ENCODE assay signal across 1 cellular context in the genomic region with DNA sequence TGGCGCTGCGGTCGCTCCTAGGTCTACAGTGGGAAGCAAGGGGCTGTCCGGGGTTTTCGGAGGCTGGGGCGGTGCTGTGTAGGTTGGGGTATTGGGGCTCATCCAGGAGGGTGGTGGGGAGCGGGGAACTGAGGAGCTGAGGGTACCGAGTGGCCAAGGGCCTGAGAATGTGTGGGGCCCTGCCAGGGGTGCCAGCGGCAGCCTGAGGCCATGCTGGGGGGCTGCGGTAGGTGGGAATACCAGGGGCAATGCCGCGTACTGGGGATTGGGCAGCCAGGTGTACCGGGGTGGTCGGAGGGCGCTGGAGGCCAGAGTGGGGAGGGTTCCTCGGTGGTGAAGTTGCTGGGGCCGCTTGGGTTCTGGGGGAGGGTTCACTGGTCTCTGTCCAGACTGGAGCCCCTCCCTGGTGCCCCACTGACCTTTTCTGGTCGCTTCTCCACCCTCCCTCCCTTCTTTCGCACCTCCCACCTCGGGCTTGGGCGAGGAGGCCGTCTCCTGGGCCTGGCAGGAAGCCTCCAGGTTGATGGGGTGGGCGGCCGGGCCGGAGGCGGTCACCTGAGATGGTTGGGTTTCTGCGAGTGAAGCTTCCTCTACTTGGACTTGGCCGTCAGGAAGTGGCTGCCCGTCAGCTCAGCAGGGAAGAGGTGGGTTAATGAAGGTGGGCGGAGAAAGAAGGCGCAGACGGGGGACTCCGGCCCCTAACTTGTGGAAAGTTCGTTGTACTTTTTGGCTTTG.
A peak's percentile ranks its signal among the peaks of the same experiment; 100 is the strongest.
TF ChIP-seq lines count a peak whose summit lies in the region.

No MANE protein-coding gene starts in this region.

TF ChIP-seq in GM12878, 131 proteins besides CTCF, POLR2A, EP300 and RAD21 (continues in another document):
- TF ChIP-seq, protein P1, sequence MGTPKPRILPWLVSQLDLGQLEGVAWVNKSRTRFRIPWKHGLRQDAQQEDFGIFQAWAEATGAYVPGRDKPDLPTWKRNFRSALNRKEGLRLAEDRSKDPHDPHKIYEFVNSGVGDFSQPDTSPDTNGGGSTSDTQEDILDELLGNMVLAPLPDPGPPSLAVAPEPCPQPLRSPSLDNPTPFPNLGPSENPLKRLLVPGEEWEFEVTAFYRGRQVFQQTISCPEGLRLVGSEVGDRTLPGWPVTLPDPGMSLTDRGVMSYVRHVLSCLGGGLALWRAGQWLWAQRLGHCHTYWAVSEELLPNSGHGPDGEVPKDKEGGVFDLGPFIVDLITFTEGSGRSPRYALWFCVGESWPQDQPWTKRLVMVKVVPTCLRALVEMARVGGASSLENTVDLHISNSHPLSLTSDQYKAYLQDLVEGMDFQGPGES (IDR thresholded peaks at IDR 0.05), result no peak
- TF ChIP-seq IKZF2 (IDR thresholded peaks at IDR 0.05) (peak in 1 of 2 experiments; percentile 23; a peak in 2 of 4 replicates), NFIC (IDR thresholded peaks at IDR 0.05; ENCODE audit: low read depth, low read length) (no peak), HDGF (IDR thresholded peaks at IDR 0.05) (no peak), SRF (IDR thresholded peaks at IDR 0.05; ENCODE audit: low read depth in 2 of 2, low read length in 2 of 2) (no peak), RFX5 (IDR thresholded peaks at IDR 0.05; ENCODE audit: low read depth, low read length) (no peak), RELB (IDR thresholded peaks at IDR 0.05; ENCODE audit: low read depth) (peak; percentile 32; the same call in 1 of the 2 replicates), SREBF2 (IDR thresholded peaks at IDR 0.05; ENCODE audit: low read length) (no peak), RELA (IDR thresholded peaks at IDR 0.05; ENCODE audit: borderline replicate concordance, partially characterized antibody) (no peak), NBN (IDR thresholded peaks at IDR 0.05) (no peak), E2F8 (IDR thresholded peaks at IDR 0.05; ENCODE audit: low read depth, partially characterized antibody) (no peak), USF1 (IDR thresholded peaks at IDR 0.05; ENCODE audit: borderline replicate concordance, extremely low read length, insufficient read depth, low read depth, low read length) (no peak), ZNF622 (IDR thresholded peaks at IDR 0.05) (no peak), POLR2AphosphoS5 (IDR thresholded peaks at IDR 0.05; ENCODE audit: low read length) (peak; percentile 70), TAF1 (IDR thresholded peaks at IDR 0.05; ENCODE audit: borderline replicate concordance, low read depth, low read length) (no peak), MLLT1 (IDR thresholded peaks at IDR 0.05) (no peak), MXI1 (IDR thresholded peaks at IDR 0.05; ENCODE audit: low read depth, low read length) (peak; percentile 35; the same call in 1 of the 2 replicates), SIN3A (IDR thresholded peaks at IDR 0.05; ENCODE audit: low read depth, low read length) (0 out of 2 replicates have a peak, but pooled peaks have one; percentile 51), POLR2AphosphoS2 (IDR thresholded peaks at IDR 0.05; ENCODE audit: low read depth, low read length) (no peak), CBFB (IDR thresholded peaks at IDR 0.05; ENCODE audit: low read depth) (no peak), PBX3 (IDR thresholded peaks at IDR 0.05; ENCODE audit: insufficient replicate concordance, low read depth, low read length) (peak; percentile 10), SP1 (IDR thresholded peaks at IDR 0.05; ENCODE audit: low read depth, low read length) (peak; percentile 8), SUPT20H (IDR thresholded peaks at IDR 0.05; ENCODE audit: borderline replicate concordance, control insufficient read depth, low read depth, low read length) (no peak), NR2C2 (IDR thresholded peaks at IDR 0.05; ENCODE audit: borderline replicate concordance, control insufficient read depth, insufficient read length, low read depth) (no peak), SMAD1 (IDR thresholded peaks at IDR 0.05; ENCODE audit: low read depth, partially characterized antibody) (no peak), SMARCA5 (IDR thresholded peaks at IDR 0.05) (no peak), SPI1 (IDR thresholded peaks at IDR 0.05; ENCODE audit: borderline replicate concordance, insufficient read depth, low read depth, low read length) (no peak)
- TF ChIP-seq, protein P2, sequence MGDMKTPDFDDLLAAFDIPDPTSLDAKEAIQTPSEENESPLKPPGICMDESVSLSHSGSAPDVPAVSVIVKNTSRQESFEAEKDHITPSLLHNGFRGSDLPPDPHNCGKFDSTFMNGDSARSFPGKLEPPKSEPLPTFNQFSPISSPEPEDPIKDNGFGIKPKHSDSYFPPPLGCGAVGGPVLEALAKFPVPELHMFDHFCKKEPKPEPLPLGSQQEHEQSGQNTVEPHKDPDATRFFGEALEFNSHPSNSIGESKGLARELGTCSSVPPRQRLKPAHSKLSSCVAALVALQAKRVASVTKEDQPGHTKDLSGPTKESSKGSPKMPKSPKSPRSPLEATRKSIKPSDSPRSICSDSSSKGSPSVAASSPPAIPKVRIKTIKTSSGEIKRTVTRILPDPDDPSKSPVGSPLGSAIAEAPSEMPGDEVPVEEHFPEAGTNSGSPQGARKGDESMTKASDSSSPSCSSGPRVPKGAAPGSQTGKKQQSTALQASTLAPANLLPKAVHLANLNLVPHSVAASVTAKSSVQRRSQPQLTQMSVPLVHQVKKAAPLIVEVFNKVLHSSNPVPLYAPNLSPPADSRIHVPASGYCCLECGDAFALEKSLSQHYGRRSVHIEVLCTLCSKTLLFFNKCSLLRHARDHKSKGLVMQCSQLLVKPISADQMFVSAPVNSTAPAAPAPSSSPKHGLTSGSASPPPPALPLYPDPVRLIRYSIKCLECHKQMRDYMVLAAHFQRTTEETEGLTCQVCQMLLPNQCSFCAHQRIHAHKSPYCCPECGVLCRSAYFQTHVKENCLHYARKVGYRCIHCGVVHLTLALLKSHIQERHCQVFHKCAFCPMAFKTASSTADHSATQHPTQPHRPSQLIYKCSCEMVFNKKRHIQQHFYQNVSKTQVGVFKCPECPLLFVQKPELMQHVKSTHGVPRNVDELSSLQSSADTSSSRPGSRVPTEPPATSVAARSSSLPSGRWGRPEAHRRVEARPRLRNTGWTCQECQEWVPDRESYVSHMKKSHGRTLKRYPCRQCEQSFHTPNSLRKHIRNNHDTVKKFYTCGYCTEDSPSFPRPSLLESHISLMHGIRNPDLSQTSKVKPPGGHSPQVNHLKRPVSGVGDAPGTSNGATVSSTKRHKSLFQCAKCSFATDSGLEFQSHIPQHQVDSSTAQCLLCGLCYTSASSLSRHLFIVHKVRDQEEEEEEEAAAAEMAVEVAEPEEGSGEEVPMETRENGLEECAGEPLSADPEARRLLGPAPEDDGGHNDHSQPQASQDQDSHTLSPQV (IDR thresholded peaks at IDR 0.05), result no peak
- TF ChIP-seq, protein P3, sequence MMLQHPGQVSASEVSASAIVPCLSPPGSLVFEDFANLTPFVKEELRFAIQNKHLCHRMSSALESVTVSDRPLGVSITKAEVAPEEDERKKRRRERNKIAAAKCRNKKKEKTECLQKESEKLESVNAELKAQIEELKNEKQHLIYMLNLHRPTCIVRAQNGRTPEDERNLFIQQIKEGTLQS (IDR thresholded peaks at IDR 0.05; ENCODE audit: borderline replicate concordance, extremely low read depth, low read depth, low read length), result no peak
- TF ChIP-seq, protein P4, sequence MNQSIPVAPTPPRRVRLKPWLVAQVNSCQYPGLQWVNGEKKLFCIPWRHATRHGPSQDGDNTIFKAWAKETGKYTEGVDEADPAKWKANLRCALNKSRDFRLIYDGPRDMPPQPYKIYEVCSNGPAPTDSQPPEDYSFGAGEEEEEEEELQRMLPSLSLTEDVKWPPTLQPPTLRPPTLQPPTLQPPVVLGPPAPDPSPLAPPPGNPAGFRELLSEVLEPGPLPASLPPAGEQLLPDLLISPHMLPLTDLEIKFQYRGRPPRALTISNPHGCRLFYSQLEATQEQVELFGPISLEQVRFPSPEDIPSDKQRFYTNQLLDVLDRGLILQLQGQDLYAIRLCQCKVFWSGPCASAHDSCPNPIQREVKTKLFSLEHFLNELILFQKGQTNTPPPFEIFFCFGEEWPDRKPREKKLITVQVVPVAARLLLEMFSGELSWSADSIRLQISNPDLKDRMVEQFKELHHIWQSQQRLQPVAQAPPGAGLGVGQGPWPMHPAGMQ (IDR thresholded peaks at IDR 0.05; ENCODE audit: borderline replicate concordance), result no peak
- TF ChIP-seq, protein P5, sequence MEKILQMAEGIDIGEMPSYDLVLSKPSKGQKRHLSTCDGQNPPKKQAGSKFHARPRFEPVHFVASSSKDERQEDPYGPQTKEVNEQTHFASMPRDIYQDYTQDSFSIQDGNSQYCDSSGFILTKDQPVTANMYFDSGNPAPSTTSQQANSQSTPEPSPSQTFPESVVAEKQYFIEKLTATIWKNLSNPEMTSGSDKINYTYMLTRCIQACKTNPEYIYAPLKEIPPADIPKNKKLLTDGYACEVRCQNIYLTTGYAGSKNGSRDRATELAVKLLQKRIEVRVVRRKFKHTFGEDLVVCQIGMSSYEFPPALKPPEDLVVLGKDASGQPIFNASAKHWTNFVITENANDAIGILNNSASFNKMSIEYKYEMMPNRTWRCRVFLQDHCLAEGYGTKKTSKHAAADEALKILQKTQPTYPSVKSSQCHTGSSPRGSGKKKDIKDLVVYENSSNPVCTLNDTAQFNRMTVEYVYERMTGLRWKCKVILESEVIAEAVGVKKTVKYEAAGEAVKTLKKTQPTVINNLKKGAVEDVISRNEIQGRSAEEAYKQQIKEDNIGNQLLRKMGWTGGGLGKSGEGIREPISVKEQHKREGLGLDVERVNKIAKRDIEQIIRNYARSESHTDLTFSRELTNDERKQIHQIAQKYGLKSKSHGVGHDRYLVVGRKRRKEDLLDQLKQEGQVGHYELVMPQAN (conservative IDR thresholded peaks at IDR 0.05), result no peak
